In the genomic region with DNA sequence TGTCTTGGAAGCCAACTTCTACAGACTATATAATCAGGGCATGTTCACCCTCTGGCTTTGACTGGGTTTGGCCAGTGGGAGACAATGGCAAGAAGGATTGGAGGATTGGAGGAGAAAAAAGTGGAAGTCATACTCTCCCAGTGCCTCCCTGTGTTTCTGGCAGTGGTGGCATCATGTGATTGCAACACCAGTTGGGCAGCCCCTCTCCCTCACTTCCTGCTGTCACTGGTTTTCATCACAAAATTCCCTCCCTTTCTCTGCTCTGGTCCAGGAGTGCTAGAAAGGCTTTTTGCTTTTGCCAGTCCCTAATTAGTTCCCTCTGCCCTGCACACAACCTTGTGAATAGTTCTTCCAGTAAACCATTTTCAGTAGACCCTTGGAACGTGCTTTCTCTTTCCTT, we compare ENCODE assay signal across 15 cellular contexts. TPM values are rescaled to one million over a fixed set of nuclear protein-coding genes. Genes with fewer than 3 reads are reported as not detected.
DNase-seq lines count a peak whose midpoint lies in the region; TF ChIP-seq lines count a peak whose summit lies in the region.
"Had no signal": no experiment of that assay in that cellular context is flagged by ENCODE, and none has a peak within 500 bp of the region (broad histone marks: within the 10 kb centered on the region; RNA-seq: fewer than 3 reads in every experiment).

No MANE protein-coding gene starts in this region.

- no peak overlapping the region for H3K4me3 ChIP-seq in HL-60 (replicated peaks; ENCODE audit: insufficient read depth, low read length)
- no peak overlapping the region for H3K4me3 ChIP-seq in fibroblast of villous mesenchyme (ENCODE audit: low read depth, low read length)
- H3K4me3 ChIP-seq: GM23338, lung had no signal

- DNase-seq in A172 (ENCODE audit: low spot score) (peak; percentile 73), HL-60 (ENCODE audit: low read depth in 1 of 2, low spot score in 1 of 2) (peak in 1 of 2 experiments; percentile 85), SKM-1 (lab: John Stamatoyannopoulos, UW; ENCODE audit: unreplicated experiment) (peak; percentile 77), fibroblast of villous mesenchyme (ENCODE audit: low read depth) (peak; percentile 70), T1000 (lab: John Stamatoyannopoulos, UW) (no peak), GM19240 (ENCODE audit: insufficient read length, low spot score) (no peak), activated gamma-delta T cell (lab: John Stamatoyannopoulos, UW) (no peak)
- DNase-seq in activated effector memory CD4-positive, alpha-beta T cell treated with Interleukin-2 at 50 U/mL for 16 hours = no peak
- DNase-seq: activated CD4-positive, alpha-beta T cell treated with anti-CD3 and anti-CD28 coated beads for 36 hours; cerebellar nuclear complex; NCI-H2171; stimulated activated CD4-positive, alpha-beta T cell treated with anti-CD3 and anti-CD28 coated beads, Interleukin-1b, Interleukin-23, amount 100 ng/mL, for 48 hours had no signal

- no peaks in the 10 kb centered on the region for H3K27me3 ChIP-seq in HL-60 (ENCODE audit: insufficient read depth, poor library complexity, severe bottlenecking)

- TF ChIP-seq CTCF in HL-60 (IDR thresholded peaks at IDR 0.05; ENCODE audit: insufficient read depth, low read length) (no peak), fibroblast of villous mesenchyme (IDR thresholded peaks at IDR 0.05; ENCODE audit: insufficient read depth, low read depth, low read length) (no peak)

- peak overlapping the region; percentile 47 for H3K27ac ChIP-seq in HL-60 (replicated peaks)
- H3K27ac ChIP-seq: parathyroid adenoma had no signal

RNA-seq across cellular contexts. Expression of a gene that starts 3.7 kb away (rescaled TPM):
- total RNA-seq in A172 (2014; rRNA removed; shearing (Covaris generic)) = 222 and 273 TPM in 2 replicates
- total RNA-seq in fibroblast of villous mesenchyme = 128 and 164 TPM in 2 replicates

Comparison
In these comparisons a context has a peak if more than half of its experiments do, and no peak if none do; other contexts are left out.
1. DNase-seq: peak in A172 (single experiment), SKM-1 (single experiment) and fibroblast of villous mesenchyme (single experiment); none in T1000 (single experiment), GM19240 (single experiment), activated gamma-delta T cell (single experiment) and activated effector memory CD4-positive, alpha-beta T cell treated with Interleukin-2 at 50 U/mL for 16 hours (single experiment).